23 cellular contexts compared by ENCODE assay signal in genomic region chr22:31938258-31938657, GRCh38. TPM values are rescaled to one million over a fixed set of nuclear protein-coding genes. Genes with fewer than 3 reads are reported as not detected.
DNase-seq lines count a peak whose midpoint lies in the region; ATAC-seq, FAIRE-seq and TF ChIP-seq lines count a peak whose summit lies in the region.
"Had no signal": no experiment of that assay in that cellular context is flagged by ENCODE, and none has a peak within 500 bp of the region (broad histone marks: within the 10 kb centered on the region; RNA-seq: fewer than 3 reads in every experiment).

No MANE protein-coding gene starts in this region.

- no peak overlapping the region for H2AFZ ChIP-seq in K562 (ENCODE audit: low read depth, low read length)
- H2AFZ ChIP-seq in trophoblast cell (ENCODE audit: insufficient read depth, low read length, poor library complexity): no peak overlapping the region
- H2AFZ ChIP-seq in MM.1S (ENCODE audit: low read length): no peak overlapping the region

- BruUV-seq in K562 (replicated peaks; lab: Mats Ljungman, UMichigan): no TSS peak

- H3K4me1 ChIP-seq in K562 (replicated peaks in 1 of 2; ENCODE audit: control insufficient read depth in 2 of 2, insufficient read depth in 2 of 2, low read length in 2 of 2) (peaks cover 37 to 40% of the 10 kb centered on the region in 2 experiments), trophoblast cell (ENCODE audit: control insufficient read depth in 1 of 2, insufficient read depth in 2 of 2, low read length in 2 of 2) (peaks cover 8 to 9% of the 10 kb centered on the region in 2 experiments), MM.1S (ENCODE audit: low read length) (peaks cover 2% of the 10 kb centered on the region; the same call in 1 of the 2 replicates)

- H3K4me3 ChIP-seq in K562 (no peak overlapping the region), trophoblast cell (ENCODE audit: low read depth, low read length) (no peak overlapping the region), MM.1S (ENCODE audit: low read length) (no peak overlapping the region)
- H3K4me3 ChIP-seq: SJSA1 had no signal

- H2BK120ac ChIP-seq in trophoblast cell (ENCODE audit: insufficient read depth, low read length, poor library complexity): no peak overlapping the region

- DNase-seq in K562 (ENCODE audit: extremely low read depth in 1 of 4, low spot score in 3 of 4) (no peak), head of caudate nucleus (peak in 28 of 42 donors; percentile 38 to 84 (median 59)), trophoblast cell (no peak), MM.1S (no peak), DMS153 treated with DMSO at 0.1 percent for 48 hours (lab: John Stamatoyannopoulos, UW; ENCODE audit: unreplicated experiment) (no peak), DMS114 treated with DMSO at 0.1 percent for 48 hours (lab: John Stamatoyannopoulos, UW; ENCODE audit: unreplicated experiment) (no peak), HT-29 (ENCODE audit: low spot score) (no peak)
- DNase-seq: CD8-positive, alpha-beta T cell; DMS153; H7; IMR-90; NCI-H1048; NCI-H1417; NCI-H1694; NCI-H2029 treated with DMSO at 0.1 percent for 48 hours; NCI-H446 treated with DMSO at 0.1 percent for 48 hours; NCI-H526; NCI-H82; Right ventricle myocardium superior; RPMI8226 had no signal

- POLR2A ChIA-PET in K562 (lab: Yijun Ruan, JAX): no interaction called here

- H3K18ac ChIP-seq in trophoblast cell (ENCODE audit: low read length): no peak overlapping the region

- H3K9ac ChIP-seq in K562 (ENCODE audit: insufficient read depth in 1 of 2, low read depth in 2 of 2, low read length in 2 of 2) (no peak overlapping the region), trophoblast cell (ENCODE audit: low read length) (no peak overlapping the region), MM.1S (ENCODE audit: low read length) (no peak overlapping the region)
- H3K9ac ChIP-seq: KMS-11 had no signal

- H3K23ac ChIP-seq in trophoblast cell (ENCODE audit: low read length): peak overlapping the region; percentile 33

- no peak overlapping the region for H2BK12ac ChIP-seq in trophoblast cell (ENCODE audit: low read length)

- ATAC-seq in K562: no peak
- ATAC-seq: CD8-positive, alpha-beta T cell had no signal

- TF ChIP-seq CTCF in K562 (IDR thresholded peaks at IDR 0.05 in 2 of 3, conservative IDR thresholded peaks at IDR 0.05 in 1 of 3; ENCODE audit: insufficient read depth in 2 of 3, low read depth in 1 of 3, low read length in 3 of 3): no peak
- no peak for TF ChIP-seq CTCF in MM.1S (IDR thresholded peaks at IDR 0.05; ENCODE audit: low read length)

- peak overlapping the region; percentile 68; the same call in 1 of the 2 replicates for H3K4me2 ChIP-seq in K562 (ENCODE audit: insufficient read depth, low read length)
- H3K4me2 ChIP-seq in trophoblast cell (ENCODE audit: low read length): no peak overlapping the region
- H3K4me2 ChIP-seq in MM.1S (ENCODE audit: low read depth, low read length): no peak overlapping the region
- H3K4me2 ChIP-seq: KMS-11 had no signal

- H3K79me1 ChIP-seq in trophoblast cell (ENCODE audit: low read length): no peaks in the 10 kb centered on the region

- H3K27me3 ChIP-seq in K562 (ENCODE audit: control insufficient read depth in 2 of 2, insufficient read depth in 2 of 2, low read length in 2 of 2) (no peaks in the 10 kb centered on the region), trophoblast cell (ENCODE audit: insufficient read depth, low read length) (no peaks in the 10 kb centered on the region), MM.1S (replicated peaks; ENCODE audit: insufficient read depth, low read length) (no peaks in the 10 kb centered on the region)
- H3K27me3 ChIP-seq: SJSA1 had no signal

- no peak for TF ChIP-seq POLR2A in K562 (conservative IDR thresholded peaks at IDR 0.05)

- no peak overlapping the region for H2AK5ac ChIP-seq in trophoblast cell (ENCODE audit: low read length)

- no peak overlapping the region for H2BK5ac ChIP-seq in trophoblast cell (ENCODE audit: low read depth, low read length, poor library complexity)

- no peaks in the 10 kb centered on the region for H3F3A ChIP-seq in MM.1S (ENCODE audit: insufficient read depth, low read length)

- H4K20me1 ChIP-seq in K562 (replicated peaks; ENCODE audit: control insufficient read depth, insufficient read depth, low read length): no peaks in the 10 kb centered on the region
- H4K20me1 ChIP-seq in MM.1S (ENCODE audit: insufficient read depth, low read length): no peaks in the 10 kb centered on the region

- H3K14ac ChIP-seq in trophoblast cell (ENCODE audit: low read length): no peak overlapping the region

- H3K79me2 ChIP-seq in K562 (ENCODE audit: control insufficient read depth, insufficient read depth, low read length): no peaks in the 10 kb centered on the region
- H3K79me2 ChIP-seq in trophoblast cell (ENCODE audit: control insufficient read depth, insufficient read depth, low read length, poor library complexity): no peaks in the 10 kb centered on the region
- H3K79me2 ChIP-seq in MM.1S (ENCODE audit: low read length): no peaks in the 10 kb centered on the region

- no peak overlapping the region for H4K91ac ChIP-seq in trophoblast cell (ENCODE audit: low read depth, low read length)

- TF ChIP-seq RAD21 in K562 (CRISPR knock-in tag; conservative IDR thresholded peaks at IDR 0.05 in 1 of 2, IDR thresholded peaks at IDR 0.05 in 1 of 2): no peak

- in situ Hi-C loops in K562 (cut with MboI): no loop called here

- H3K27ac ChIP-seq in K562 (ENCODE audit: extremely low read depth, low read depth, low read length): no peak overlapping the region
- no peak overlapping the region for H3K27ac ChIP-seq in trophoblast cell (ENCODE audit: low read depth, low read length)
- H3K27ac ChIP-seq in MM.1S (ENCODE audit: low read length): no peak overlapping the region
- H3K27ac ChIP-seq: C4-2B, KMS-11, SJSA1 had no signal

- H3K4ac ChIP-seq in trophoblast cell (ENCODE audit: low read depth, low read length): no peak overlapping the region

- no peaks in the 10 kb centered on the region for H3K9me2 ChIP-seq in MM.1S (replicated peaks; ENCODE audit: insufficient read depth, low read length)

- H3K9me1 ChIP-seq in K562 (ENCODE audit: control insufficient read depth, insufficient read depth, low read length): no peaks in the 10 kb centered on the region

- H4K12ac ChIP-seq in trophoblast cell (ENCODE audit: low read depth, low read length): no peak overlapping the region

- H3K9me3 ChIP-seq in K562 (replicated peaks; ENCODE audit: control insufficient read depth, insufficient read depth, low read depth, low read length) (no peaks in the 10 kb centered on the region), trophoblast cell (ENCODE audit: insufficient read depth, low read depth, low read length) (no peaks in the 10 kb centered on the region), MM.1S (replicated peaks; ENCODE audit: insufficient read depth, low read length) (no peaks in the 10 kb centered on the region)
- H3K9me3 ChIP-seq: SJSA1 had no signal

- no peak for FAIRE-seq in K562 (lab: Jason Lieb, UNC)

- CTCF ChIA-PET in K562 (lab: Yijun Ruan, JAX; ENCODE audit: low intra/inter-chr PET ratio): no interaction called here

- H4K8ac ChIP-seq in trophoblast cell (ENCODE audit: low read depth, low read length): no peak overlapping the region

- intact Hi-C loops in K562 (cut with micrococcal nuclease): no loop called here
- intact Hi-C loops in head of caudate nucleus (cut with DNase I): no loop called here

- H3K36me3 ChIP-seq in K562 (ENCODE audit: control insufficient read depth, insufficient read depth, low read length): no peaks in the 10 kb centered on the region
- H3K36me3 ChIP-seq in trophoblast cell (ENCODE audit: control insufficient read depth in 1 of 2, insufficient read depth in 2 of 2, low read length in 2 of 2): no peaks in the 10 kb centered on the region
- no peaks in the 10 kb centered on the region for H3K36me3 ChIP-seq in MM.1S (replicated peaks; ENCODE audit: insufficient read depth, low read length)
- H3K36me3 ChIP-seq: SJSA1 had no signal

- 61% methylated on average over 7 of the region's 7 CpGs for WGBS in K562 (ENCODE audit: insufficient coverage, low coverage, missing lambda C conversion rate)
- WGBS in trophoblast cell (ENCODE audit: extremely low coverage, insufficient coverage, insufficient read length): no CpG with 5 or more reads among the region's 7 CpGs

- no peak for TF ChIP-seq EP300 in K562 (IDR thresholded peaks at IDR 0.05; ENCODE audit: low read length)

TF ChIP-seq in K562, 482 proteins besides CTCF, POLR2A, EP300 and RAD21 (continues in another document):
- no peak for TF ChIP-seq ZNF282 (CRISPR knock-in tag; IDR thresholded peaks at IDR 0.05)

RNA-seq across cellular contexts. Expression of gene YWHAH, which starts 6.1 kb away (rescaled TPM):
- 39.0 and 61.0 TPM in 2 replicates for total RNA-seq in K562 (2011; cell fraction: chromatin; rRNA removed; ENCODE audit: low replicate concordance)
- total RNA-seq in K562 (2011; cell fraction: nucleolus; rRNA removed): 24.5 and 26.3 TPM in 2 replicates
- 31.3 and 37.5 TPM in 2 replicates for total RNA-seq in K562 (2011; cell fraction: nucleoplasm; rRNA removed)
- 97.3 and 109 TPM in 2 replicates for total RNA-seq in K562 (2014; rRNA removed)
- 140 and 203 TPM in 2 replicates for total RNA-seq in K562 (2014; rRNA removed; fragmentation: Illumina TruSeq; extraction: Trizol)
- total RNA-seq in K562 (2015; rRNA removed; fragmentation: Illumina TruSeq; extraction: Trizol): 106 and 114 TPM in 2 replicates
- total RNA-seq in K562 (2021): 141 and 162 TPM in 2 replicates
- polyA plus RNA-seq in K562 (2011; rRNA removed): 100 and 119 TPM in 2 replicates
- polyA plus RNA-seq in K562 (2011; cell fraction: cytosol; rRNA removed): 104 and 112 TPM in 2 replicates
- 42.9 and 49.4 TPM in 2 replicates for polyA plus RNA-seq in K562 (2011; cell fraction: nucleus; rRNA removed)
- 72.8 and 107 TPM in 2 replicates for polyA plus RNA-seq in K562 (2012)
- polyA plus RNA-seq in K562 (2014; fragmentation: Illumina TruSeq; extraction: Trizol): 171 and 177 TPM in 2 replicates
- 10 to 100 TPM; 32.0 to 39.6 TPM for polyA plus RNA-seq in K562 (2014; fragmentation: Nextera tagmentation; extraction: Ambion mirVana)
- polyA plus RNA-seq in K562 (2014; rRNA removed): 105 and 106 TPM in 2 replicates
- polyA minus RNA-seq in K562 (2011; rRNA and poly(A)+ RNA removed): 72.4 and 90.3 TPM in 2 replicates
- 43.7 and 66.7 TPM in 2 replicates for polyA minus RNA-seq in K562 (2011; cell fraction: cytosol; rRNA and poly(A)+ RNA removed)
- polyA minus RNA-seq in K562 (2011; cell fraction: nucleus; rRNA and poly(A)+ RNA removed): 13.2 and 25.0 TPM in 2 replicates
- 139 TPM in 2 replicates for polyA plus RNA-seq in trophoblast cell (2013)
- 110 and 111 TPM in 2 replicates for total RNA-seq in HT-29 (2014; rRNA removed; shearing (Covaris generic))

Comparison
In these comparisons a context has a peak if more than half of its experiments do, and no peak if none do; other contexts are left out.
1. DNase-seq: peak in head of caudate nucleus (28 of 42); none in K562 (0 of 4), trophoblast cell (0 of 2), MM.1S (single experiment), DMS153 treated with DMSO at 0.1 percent for 48 hours (single experiment), DMS114 treated with DMSO at 0.1 percent for 48 hours (single experiment) and HT-29 (single experiment).